ENCODE assay signal across 1 cellular context in the genomic region with DNA sequence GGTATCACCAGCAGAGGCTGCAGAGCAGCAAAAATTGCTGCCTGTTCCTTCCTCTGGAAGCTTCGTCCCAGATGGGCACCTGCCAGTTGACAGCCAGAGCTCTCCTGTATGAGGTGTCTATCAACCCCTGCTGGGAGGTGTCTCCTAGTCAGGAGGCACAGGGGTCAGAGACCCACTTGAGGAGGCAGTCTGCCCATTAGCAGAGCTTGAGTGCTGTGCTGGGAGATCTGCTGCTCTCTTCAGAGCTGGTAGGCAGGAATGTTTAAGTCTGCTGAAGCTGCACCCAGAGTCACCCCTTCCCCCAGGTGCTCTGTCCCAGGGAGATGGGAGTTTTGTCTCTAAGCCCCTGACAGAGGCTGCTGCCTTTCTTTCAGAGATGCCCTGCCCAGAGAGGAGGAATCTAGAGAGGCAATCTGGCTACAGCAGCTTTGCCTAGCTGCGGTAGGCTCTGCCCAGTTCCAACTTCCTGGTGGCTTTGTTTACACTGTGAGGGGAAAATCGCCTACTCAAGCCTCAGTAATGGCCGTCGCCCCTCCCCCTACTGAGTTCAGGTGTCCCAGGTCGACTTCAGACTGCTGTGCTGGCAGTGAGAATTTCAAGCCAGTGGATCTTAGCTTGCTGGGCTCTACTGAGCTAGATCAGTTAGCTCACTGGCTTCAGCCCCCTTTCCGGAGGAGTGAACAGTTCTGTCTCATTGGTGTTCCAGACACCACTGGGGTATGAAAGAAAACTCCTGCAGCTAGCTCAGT.
A peak's percentile ranks its signal among the peaks of the same experiment; 100 is the strongest.
TF ChIP-seq lines count a peak whose summit lies in the region.

No MANE protein-coding gene starts in this region.

TF ChIP-seq in HepG2, 621 proteins besides CTCF, POLR2A, EP300 and RAD21 (continued from another document):
- TF ChIP-seq, protein P1, sequence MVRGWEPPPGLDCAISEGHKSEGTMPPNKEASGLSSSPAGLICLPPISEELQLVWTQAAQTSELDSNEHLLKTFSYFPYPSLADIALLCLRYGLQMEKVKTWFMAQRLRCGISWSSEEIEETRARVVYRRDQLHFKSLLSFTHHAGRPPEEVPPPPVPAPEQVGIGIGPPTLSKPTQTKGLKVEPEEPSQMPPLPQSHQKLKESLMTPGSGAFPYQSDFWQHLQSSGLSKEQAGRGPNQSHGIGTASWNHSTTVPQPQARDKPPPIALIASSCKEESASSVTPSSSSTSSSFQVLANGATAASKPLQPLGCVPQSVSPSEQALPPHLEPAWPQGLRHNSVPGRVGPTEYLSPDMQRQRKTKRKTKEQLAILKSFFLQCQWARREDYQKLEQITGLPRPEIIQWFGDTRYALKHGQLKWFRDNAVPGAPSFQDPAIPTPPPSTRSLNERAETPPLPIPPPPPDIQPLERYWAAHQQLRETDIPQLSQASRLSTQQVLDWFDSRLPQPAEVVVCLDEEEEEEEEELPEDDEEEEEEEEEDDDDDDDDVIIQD (CRISPR knock-in tag; IDR thresholded peaks at IDR 0.05; ENCODE audit: low read depth) = peak; percentile 39; the same call in 1 of the 2 replicates
- TF ChIP-seq KDM2A (CRISPR knock-in tag; IDR thresholded peaks at IDR 0.05; ENCODE audit: borderline replicate concordance, low read depth) = 0 out of 2 replicates have a peak, but pooled peaks have one; percentile 39
- TF ChIP-seq TAF1 (CRISPR knock-in tag; IDR thresholded peaks at IDR 0.05) = 0 out of 2 replicates have a peak, but pooled peaks have one; percentile 41
- TF ChIP-seq HOXA3 (CRISPR knock-in tag; IDR thresholded peaks at IDR 0.05) = peak; percentile 38; the same call in 1 of the 2 replicates
